In genomic region chr4:176841730-176842129, GRCh38 we compare ENCODE assay signal across 2 cellular contexts.
A peak's percentile ranks its signal among the peaks of the same experiment; 100 is the strongest.
TF ChIP-seq lines count a peak whose summit lies in the region.

No MANE protein-coding gene starts in this region.

TF ChIP-seq in IMR-90, 13 proteins besides CTCF, POLR2A, EP300 and RAD21 (continued from another document):
- TF ChIP-seq FOS (IDR thresholded peaks at IDR 0.05; ENCODE audit: low read depth, low read length) (peak; percentile 59), MAZ (IDR thresholded peaks at IDR 0.05; ENCODE audit: borderline replicate concordance, low read depth, low read length) (no peak), USF2 (IDR thresholded peaks at IDR 0.05; ENCODE audit: low read depth, low read length) (no peak), ELK1 (IDR thresholded peaks at IDR 0.05; ENCODE audit: borderline replicate concordance, low read depth, low read length) (no peak)

TF ChIP-seq in HEK293T, 16 proteins besides CTCF, POLR2A, EP300 and RAD21 (continued from another document):
- TF ChIP-seq BHLHE40 (IDR thresholded peaks at IDR 0.05; ENCODE audit: borderline replicate concordance): no peak
- no peak for TF ChIP-seq FOXK2 (IDR thresholded peaks at IDR 0.05)
- no peak for TF ChIP-seq LEF1 (IDR thresholded peaks at IDR 0.05; ENCODE audit: borderline replicate concordance)
- TF ChIP-seq NFRKB (IDR thresholded peaks at IDR 0.05): no peak
- TF ChIP-seq L3MBTL2 (conservative IDR thresholded peaks at IDR 0.05): no peak
- TF ChIP-seq TARDBP (IDR thresholded peaks at IDR 0.05): no peak
